In genomic region chr4:51872283-51872997, GRCh38 we compare ENCODE assay signal across 22 cellular contexts. TPM values are rescaled to one million over a fixed set of nuclear protein-coding genes. Genes with fewer than 3 reads are reported as not detected.
DNase-seq lines count a peak whose midpoint lies in the region; ATAC-seq and TF ChIP-seq lines count a peak whose summit lies in the region.
"Had no signal": no experiment of that assay in that cellular context is flagged by ENCODE, and none has a peak within 500 bp of the region (broad histone marks: within the 10 kb centered on the region; RNA-seq: fewer than 3 reads in every experiment).

No MANE protein-coding gene starts in this region.

- H3K4me3 ChIP-seq in heart right ventricle = no peak overlapping the region
- no peak overlapping the region for H3K4me3 ChIP-seq in right lobe of liver
- no peak overlapping the region for H3K4me3 ChIP-seq in psoas muscle
- H3K4me3 ChIP-seq: BLaER1, PC-9 had no signal

- ATAC-seq in Right ventricle myocardium inferior (peak; percentile 31), heart right ventricle (no peak), right lobe of liver (peak; percentile 80 to 95 (median 91)), psoas muscle (peak; percentile 84 to 94 (median 89)), HG02588 (IDR thresholded peaks at IDR 0.05; ENCODE audit: unreplicated experiment) (no peak)
- no peak for ATAC-seq in stimulated activated naive CD8-positive, alpha-beta T cell treated with anti-CD3 and anti-CD28 coated beads, Interleukin-15, amount 100 ng/mL, for 72 hours
- ATAC-seq: HCT116 had no signal

- intact Hi-C loops in Right ventricle myocardium inferior (cut with DNase I) = no loop called here
- intact Hi-C loops in heart right ventricle (cut with DNase I) = no loop called here
- intact Hi-C loops in right lobe of liver (cut with DNase I) = no loop called here
- intact Hi-C loops in psoas muscle (cut with DNase I) = no loop called here

- no peak overlapping the region for H3K27ac ChIP-seq in heart right ventricle
- H3K27ac ChIP-seq in right lobe of liver = no peak overlapping the region
- peak overlapping the region; percentile 70 for H3K27ac ChIP-seq in psoas muscle
- H3K27ac ChIP-seq: BLaER1, HL-60, PC-9 had no signal

- no peak for TF ChIP-seq POLR2A in right lobe of liver (IDR thresholded peaks at IDR 0.05)

- H3K4me1 ChIP-seq in heart right ventricle (peaks cover 0 to under 1% (median 0%) of the 10 kb centered on the region in 9 donors), right lobe of liver (peaks cover 0 to 19% (median 1%) of the 10 kb centered on the region in 4 donors), psoas muscle (peaks cover 29% of the 10 kb centered on the region)
- H3K4me1 ChIP-seq: BLaER1 had no signal

- no peaks in the 10 kb centered on the region for H3K4me1 Mint-ChIP-seq in stimulated activated naive CD8-positive, alpha-beta T cell treated with anti-CD3 and anti-CD28 coated beads, Interleukin-15, amount 100 ng/mL, for 72 hours
- H3K4me1 Mint-ChIP-seq in immature natural killer cell = peaks cover 45 to 53% of the 10 kb centered on the region in 2 donors

- H3K27ac Mint-ChIP-seq in stimulated activated naive CD8-positive, alpha-beta T cell treated with anti-CD3 and anti-CD28 coated beads, Interleukin-15, amount 100 ng/mL, for 72 hours = peak overlapping the region in 1 of 2 donors; percentile 14
- peak overlapping the region in 2 of 6 donors; percentile 50 to 65 for H3K27ac Mint-ChIP-seq in immature natural killer cell

- DNase-seq in Right ventricle myocardium inferior (ENCODE audit: missing footprints) (no peak), heart right ventricle (no peak), right lobe of liver (peak in 1 of 3 donors; percentile 70), psoas muscle (no peak), immature natural killer cell (no peak)
- no peak for DNase-seq in stimulated activated naive CD8-positive, alpha-beta T cell treated with anti-CD3 and anti-CD28 coated beads, Interleukin-15, amount 100 ng/mL, for 72 hours
- DNase-seq: CD4-positive, CD25-positive, alpha-beta regulatory T cell; DMS153; DND-41; Karpas-422; NCI-H1092; NCI-H1417 treated with DMSO at 0.1 percent for 48 hours; NCI-H1694 treated with DMSO at 0.1 percent for 48 hours; NCI-H2081; NCI-H2227 treated with DMSO at 0.1 percent for 48 hours; NCI-H526 treated with DMSO at 0.1 percent for 48 hours; PC-9; Right ventricle myocardium superior had no signal

- H3K36me3 ChIP-seq in heart right ventricle (peaks cover 0 to 87% (median 30%) of the 10 kb centered on the region in 9 donors), right lobe of liver (peaks cover 0 to 36% (median 9%) of the 10 kb centered on the region in 4 donors), psoas muscle (ENCODE audit: insufficient read depth in 1 of 2, low read depth in 1 of 2) (peaks cover 0 to 64% of the 10 kb centered on the region in 2 donors)

- H3K9me3 ChIP-seq in heart right ventricle (no peaks in the 10 kb centered on the region), right lobe of liver (no peaks in the 10 kb centered on the region), psoas muscle (no peaks in the 10 kb centered on the region)
- H3K9me3 ChIP-seq: BLaER1 had no signal

- no peaks in the 10 kb centered on the region for H3K27me3 Mint-ChIP-seq in stimulated activated naive CD8-positive, alpha-beta T cell treated with anti-CD3 and anti-CD28 coated beads, Interleukin-15, amount 100 ng/mL, for 72 hours
- peaks cover 0 to 4% (median 0%) of the 10 kb centered on the region in 3 donors for H3K27me3 Mint-ChIP-seq in immature natural killer cell (ENCODE audit: low read depth in 3 of 3)
- H3K27me3 Mint-ChIP-seq: CD4-positive, CD25-positive, alpha-beta regulatory T cell had no signal

- TF ChIP-seq CTCF in heart right ventricle (IDR thresholded peaks at IDR 0.05) (no peak), right lobe of liver (IDR thresholded peaks at IDR 0.05) (no peak), psoas muscle (IDR thresholded peaks at IDR 0.05) (no peak)

- 88 to 90% methylated on average over 9 of the region's 9 CpGs for WGBS in heart right ventricle, 2 donors
- WGBS in right lobe of liver (ENCODE audit: insufficient coverage, low coverage, low lambda C conversion rate, missing lambda C conversion rate) = 76% methylated on average over 7 of the region's 9 CpGs
- 34 to 68% (median 38%) methylated on average over 9 of the region's 9 CpGs for whole genome bisulfite sequencing in psoas muscle, 3 donors

- peaks cover 13 to 21% (median 14%) of the 10 kb centered on the region in 3 donors for H3K36me3 Mint-ChIP-seq in immature natural killer cell

- no peaks in the 10 kb centered on the region for H3K27me3 ChIP-seq in heart right ventricle
- no peaks in the 10 kb centered on the region for H3K27me3 ChIP-seq in right lobe of liver
- H3K27me3 ChIP-seq in psoas muscle (ENCODE audit: insufficient read depth in 3 of 3, low read length in 2 of 3) = no peaks in the 10 kb centered on the region
- H3K27me3 ChIP-seq: BLaER1 had no signal

- H3K4me3 Mint-ChIP-seq in stimulated activated naive CD8-positive, alpha-beta T cell treated with anti-CD3 and anti-CD28 coated beads, Interleukin-15, amount 100 ng/mL, for 72 hours = no peak overlapping the region
- peak overlapping the region in 1 of 5 donors; percentile 20 for H3K4me3 Mint-ChIP-seq in immature natural killer cell
- H3K4me3 Mint-ChIP-seq: CD4-positive, CD25-positive, alpha-beta regulatory T cell had no signal

- H3K9me3 Mint-ChIP-seq in stimulated activated naive CD8-positive, alpha-beta T cell treated with anti-CD3 and anti-CD28 coated beads, Interleukin-15, amount 100 ng/mL, for 72 hours = no peaks in the 10 kb centered on the region
- no peaks in the 10 kb centered on the region for H3K9me3 Mint-ChIP-seq in immature natural killer cell

RNA-seq across cellular contexts. Expression of gene DCUN1D4, which starts 29.5 kb away (rescaled TPM):
- total RNA-seq in Right ventricle myocardium inferior = 38.7 TPM
- total RNA-seq in heart right ventricle = 10 to 100 TPM; 30.6 to 48.7 (median 37.6) TPM
- polyA plus RNA-seq in heart right ventricle = 10 to 100 TPM; 11.0 to 21.1 TPM
- total RNA-seq in right lobe of liver = 10 to 100 TPM; 22.6 to 62.4 (median 37.0) TPM
- total RNA-seq in psoas muscle = 10 to 100 TPM; 24.0 to 43.1 (median 31.1) TPM
- 10 to 100 TPM; 13.5 to 30.5 (median 15.0) TPM for polyA plus RNA-seq in psoas muscle
- 1 to 10 TPM; 3.9 to 7.5 (median 6.7) TPM for polyA plus RNA-seq in immature natural killer cell

Comparison
In these comparisons a context has a peak if more than half of its experiments do, and no peak if none do; other contexts are left out.
1. ATAC-seq: peak in Right ventricle myocardium inferior (single experiment), right lobe of liver (4 of 4) and psoas muscle (4 of 4); none in heart right ventricle (0 of 8), stimulated activated naive CD8-positive, alpha-beta T cell treated with anti-CD3 and anti-CD28 coated beads, Interleukin-15, amount 100 ng/mL, for 72 hours (single experiment) and HG02588 (single experiment).